Comparison of ENCODE assay signal across 18 cellular contexts in genomic region chr6:85005494-85005893, GRCh38.
"Had no signal": no experiment of that assay in that cellular context is flagged by ENCODE, and none has a peak within 500 bp of the region (broad histone marks: within the 10 kb centered on the region; RNA-seq: fewer than 3 reads in every experiment).

No MANE protein-coding gene starts in this region.

- H3K4me3 ChIP-seq: hepatocyte, mucosa of descending colon, sigmoid colon, skin epidermis, testis, tibial nerve had no signal

- H3K9me3 ChIP-seq: mucosa of descending colon, neutrophil, sigmoid colon, testis, tibial nerve had no signal

- H3K4me1 ChIP-seq: foreskin keratinocyte, sigmoid colon, testis had no signal

- ATAC-seq: effector memory CD8-positive, alpha-beta T cell; foreskin keratinocyte; left lobe of liver; mucosa of descending colon; naive thymus-derived CD8-positive, alpha-beta T cell; stimulated activated naive B cell treated with anti-CD40 and anti-IgM and Interleukin-4, amounts not matched to agents 10 μg/mL and 1 μg/mL and 100 μg/mL, for 72 hours; stimulated activated naive CD8-positive, alpha-beta T cell treated with anti-CD3 and anti-CD28 coated beads, Interleukin-15, amount 100 ng/mL, for 72 hours had no signal

- H3K27ac ChIP-seq: foreskin keratinocyte, hepatocyte, neutrophil, sigmoid colon, skin epidermis, testis, tibial nerve had no signal

- H3K27me3 ChIP-seq: foreskin keratinocyte, hepatocyte, neutrophil, sigmoid colon, testis, tibial nerve had no signal

- DNase-seq: effector memory CD8-positive, alpha-beta T cell; erythroblast; foreskin keratinocyte; islet precursor cell; mammary epithelial cell; mucosa of descending colon; naive thymus-derived CD8-positive, alpha-beta T cell; sigmoid colon; stimulated activated CD4-positive, alpha-beta T cell treated with anti-CD3 and anti-CD28 coated beads, Interleukin-2, amount 100 ng/mL, for 24 hours; stimulated activated CD4-positive, alpha-beta T cell treated with anti-CD3 and anti-CD28 coated beads, Interleukin-4, amount 100 ng/mL, for 4 hours; stimulated activated naive B cell treated with anti-CD40 and anti-IgM and Interleukin-4, amounts not matched to agents 10 μg/mL and 1 μg/mL and 100 μg/mL, for 72 hours; stimulated activated naive CD8-positive, alpha-beta T cell treated with anti-CD3 and anti-CD28 coated beads, Interleukin-15, amount 100 ng/mL, for 72 hours; testis had no signal

- H3K36me3 ChIP-seq: neutrophil, sigmoid colon, tibial nerve had no signal
